34 cellular contexts compared by ENCODE assay signal in genomic region chr20:12596863-12597262, GRCh38.
"Had no signal": no experiment of that assay in that cellular context is flagged by ENCODE, and none has a peak within 500 bp of the region (broad histone marks: within the 10 kb centered on the region; RNA-seq: fewer than 3 reads in every experiment).

No MANE protein-coding gene starts in this region.

- H3K9me3 Mint-ChIP-seq: activated CD4-positive, alpha-beta T cell treated with anti-CD3 and anti-CD28 coated beads, Interleukin-2, amount 10 ng/mL, durations not matched to agents 24 days and 14 days; activated naive CD4-positive, alpha-beta T cell treated with anti-CD3 and anti-CD28 coated beads, Interleukin-2, amount 50 U/mL, for 24 hours; activated naive CD8-positive, alpha-beta T cell treated with anti-CD3 and anti-CD28 coated beads for 36 hours had no signal

- H3K4me1 Mint-ChIP-seq: activated CD4-positive, alpha-beta T cell treated with anti-CD3 and anti-CD28 coated beads for 36 hours; activated CD4-positive, alpha-beta T cell treated with anti-CD3 and anti-CD28 coated beads, Interleukin-2, amount 10 ng/mL, durations not matched to agents 24 days and 14 days; activated CD8-positive, alpha-beta memory T cell treated with anti-CD3 and anti-CD28 coated beads, Interleukin-2, amount 10 ng/mL, durations not matched to agents 7 days and 5 days; activated naive CD4-positive, alpha-beta T cell treated with anti-CD3 and anti-CD28 coated beads, Interleukin-2, amount 50 U/mL, for 24 hours; activated naive CD8-positive, alpha-beta T cell treated with anti-CD3 and anti-CD28 coated beads for 36 hours; activated naive CD8-positive, alpha-beta T cell treated with anti-CD3 and anti-CD28 coated beads, Interleukin-2, amount 50 U/mL, for 24 hours had no signal

- H3K27me3 Mint-ChIP-seq: activated CD4-positive, alpha-beta memory T cell treated with anti-CD3 and anti-CD28 coated beads for 36 hours; activated CD4-positive, alpha-beta T cell treated with anti-CD3 and anti-CD28 coated beads for 36 hours; activated CD4-positive, alpha-beta T cell treated with anti-CD3 and anti-CD28 coated beads, Interleukin-2, amount 10 ng/mL, durations not matched to agents 24 days and 14 days; activated CD8-positive, alpha-beta memory T cell treated with anti-CD3 and anti-CD28 coated beads, Interleukin-2, amount 10 ng/mL, durations not matched to agents 7 days and 5 days; activated naive CD4-positive, alpha-beta T cell treated with anti-CD3 and anti-CD28 coated beads, Interleukin-2, amount 50 U/mL, for 24 hours; activated naive CD8-positive, alpha-beta T cell treated with anti-CD3 and anti-CD28 coated beads for 36 hours; activated naive CD8-positive, alpha-beta T cell treated with anti-CD3 and anti-CD28 coated beads, Interleukin-2, amount 50 U/mL, for 24 hours; effector memory CD8-positive, alpha-beta T cell had no signal

- ATAC-seq: activated CD4-positive, alpha-beta T cell treated with anti-CD3 and anti-CD28 coated beads for 36 hours; activated CD8-positive, alpha-beta memory T cell treated with anti-CD3 and anti-CD28 coated beads, Interleukin-2, amount 10 ng/mL, durations not matched to agents 7 days and 5 days; activated CD8-positive, alpha-beta T cell treated with anti-CD3 and anti-CD28 coated beads, Interleukin-2, amount 10 ng/mL, durations not matched to agents 7 days and 5 days; activated naive CD8-positive, alpha-beta T cell treated with anti-CD3 and anti-CD28 coated beads, Interleukin-2, amount 50 U/mL, for 24 hours; body of pancreas; effector memory CD8-positive, alpha-beta T cell; gastroesophageal sphincter; heart right ventricle had no signal

- H3K4me1 ChIP-seq: adrenal gland, esophagus squamous epithelium, gastroesophageal sphincter, heart right ventricle had no signal

- H3K36me3 Mint-ChIP-seq: activated CD4-positive, alpha-beta memory T cell treated with anti-CD3 and anti-CD28 coated beads for 36 hours; activated CD8-positive, alpha-beta memory T cell treated with anti-CD3 and anti-CD28 coated beads, Interleukin-2, amount 10 ng/mL, durations not matched to agents 7 days and 5 days; activated naive CD4-positive, alpha-beta T cell treated with anti-CD3 and anti-CD28 coated beads, Interleukin-2, amount 50 U/mL, for 24 hours; activated naive CD8-positive, alpha-beta T cell treated with anti-CD3 and anti-CD28 coated beads for 36 hours had no signal

- H3K4me3 Mint-ChIP-seq: activated CD4-positive, alpha-beta memory T cell treated with anti-CD3 and anti-CD28 coated beads for 36 hours; activated CD4-positive, alpha-beta T cell treated with anti-CD3 and anti-CD28 coated beads for 36 hours; activated CD4-positive, alpha-beta T cell treated with anti-CD3 and anti-CD28 coated beads, Interleukin-2, amount 10 ng/mL, durations not matched to agents 24 days and 14 days; activated CD8-positive, alpha-beta memory T cell treated with anti-CD3 and anti-CD28 coated beads, Interleukin-2, amount 10 ng/mL, durations not matched to agents 7 days and 5 days; activated CD8-positive, alpha-beta T cell treated with anti-CD3 and anti-CD28 coated beads, Interleukin-2, amount 10 ng/mL, durations not matched to agents 7 days and 5 days; activated naive CD4-positive, alpha-beta T cell treated with anti-CD3 and anti-CD28 coated beads for 36 hours; activated naive CD4-positive, alpha-beta T cell treated with anti-CD3 and anti-CD28 coated beads, Interleukin-2, amount 50 U/mL, for 24 hours; activated naive CD8-positive, alpha-beta T cell treated with anti-CD3 and anti-CD28 coated beads for 36 hours; activated naive CD8-positive, alpha-beta T cell treated with anti-CD3 and anti-CD28 coated beads, Interleukin-2, amount 50 U/mL, for 24 hours; activated T-helper 1 cell treated with anti-CD3 and anti-CD28 coated beads, Interleukin-12 subunit alpha, Interleukin-12 subunit beta, Interleukin-2, Interleukin-4 antibody, amounts not matched to agents 30 ng/mL and 10 ng/mL and 1 ng/mL, durations not matched to agents 14 hours and 24 hours and 36 hours; effector memory CD8-positive, alpha-beta T cell had no signal

- H3K4me3 ChIP-seq: adrenal gland, body of pancreas, esophagus squamous epithelium, gastroesophageal sphincter, heart right ventricle had no signal

- H3K9me3 ChIP-seq: adrenal gland, body of pancreas, esophagus squamous epithelium, gastroesophageal sphincter, heart right ventricle had no signal

- DNase-seq: activated CD4-positive, alpha-beta memory T cell treated with anti-CD3 and anti-CD28 coated beads for 36 hours; activated CD4-positive, alpha-beta T cell treated with anti-CD3 and anti-CD28 coated beads for 36 hours; activated CD4-positive, alpha-beta T cell treated with anti-CD3 and anti-CD28 coated beads, Interleukin-2, amount 10 ng/mL, durations not matched to agents 24 days and 14 days; activated CD4-positive, CD25-positive, alpha-beta regulatory T cell; activated CD4-positive, CD25-positive, alpha-beta regulatory T cell treated with anti-CD3 and anti-CD28 coated beads, Interleukin-2, amount 50 U/mL, for 72 hours; activated CD8-positive, alpha-beta memory T cell treated with anti-CD3 and anti-CD28 coated beads, Interleukin-2, amount 10 ng/mL, durations not matched to agents 7 days and 5 days; activated CD8-positive, alpha-beta memory T cell treated with anti-CD3 and anti-CD28 coated beads, Interleukin-2, amount 50 U/mL, for 4 hours; activated CD8-positive, alpha-beta T cell treated with anti-CD3 and anti-CD28 coated beads, Interleukin-2, amount 10 ng/mL, durations not matched to agents 7 days and 5 days; activated effector memory CD4-positive, alpha-beta T cell treated with anti-CD3 and anti-CD28 coated beads, Interleukin-2, amount 50 U/mL, for 16 hours; activated naive CD4-positive, alpha-beta T cell treated with anti-CD3 and anti-CD28 coated beads for 36 hours; activated naive CD8-positive, alpha-beta T cell treated with anti-CD3 and anti-CD28 coated beads for 36 hours; activated naive CD8-positive, alpha-beta T cell treated with anti-CD3 and anti-CD28 coated beads, Interleukin-2, amount 50 U/mL, for 24 hours; activated T-cell treated with anti-CD3 and anti-CD28 coated beads, Interleukin-2, amount 50 U/mL, for 1 hour; activated T-cell treated with anti-CD3 and anti-CD28 coated beads, Interleukin-2, amount 50 U/mL, for 48 hours; adrenal gland; amygdala; aorta; body of pancreas; caudate nucleus; cortex of kidney; dermis blood vessel endothelial cell; effector CD4-positive, alpha-beta T cell; effector memory CD8-positive, alpha-beta T cell; esophagus squamous epithelium; foreskin melanocyte; heart right ventricle; T-helper 2 cell had no signal

- H3K27me3 ChIP-seq: adrenal gland, body of pancreas, esophagus squamous epithelium, gastroesophageal sphincter, heart right ventricle had no signal

- H3K27ac Mint-ChIP-seq: activated CD4-positive, alpha-beta memory T cell treated with anti-CD3 and anti-CD28 coated beads for 36 hours; activated CD4-positive, alpha-beta T cell treated with anti-CD3 and anti-CD28 coated beads for 36 hours; activated CD4-positive, alpha-beta T cell treated with anti-CD3 and anti-CD28 coated beads, Interleukin-2, amount 10 ng/mL, durations not matched to agents 24 days and 14 days; activated CD8-positive, alpha-beta memory T cell treated with anti-CD3 and anti-CD28 coated beads, Interleukin-2, amount 10 ng/mL, durations not matched to agents 7 days and 5 days; activated CD8-positive, alpha-beta T cell treated with anti-CD3 and anti-CD28 coated beads, Interleukin-2, amount 10 ng/mL, durations not matched to agents 7 days and 5 days; activated naive CD4-positive, alpha-beta T cell treated with anti-CD3 and anti-CD28 coated beads for 36 hours; activated naive CD4-positive, alpha-beta T cell treated with anti-CD3 and anti-CD28 coated beads, Interleukin-2, amount 50 U/mL, for 24 hours; activated naive CD8-positive, alpha-beta T cell treated with anti-CD3 and anti-CD28 coated beads for 36 hours; activated naive CD8-positive, alpha-beta T cell treated with anti-CD3 and anti-CD28 coated beads, Interleukin-2, amount 50 U/mL, for 24 hours; activated T-helper 1 cell treated with anti-CD3 and anti-CD28 coated beads, Interleukin-12 subunit alpha, Interleukin-12 subunit beta, Interleukin-2, Interleukin-4 antibody, amounts not matched to agents 30 ng/mL and 10 ng/mL and 1 ng/mL, durations not matched to agents 14 hours and 24 hours and 36 hours; activated T-helper 2 cell treated with anti-CD3 and anti-CD28 coated beads, Interferon-gamma antibody, Interleukin-2, Interleukin-4, amounts not matched to agents 10 μg/mL and 5 μg/mL and 100 μg/mL, durations not matched to agents 14 hours and 24 hours and 36 hours; effector memory CD8-positive, alpha-beta T cell had no signal

- FAIRE-seq: colon, endothelial cell of umbilical vein had no signal

- H3K27ac ChIP-seq: adrenal gland, body of pancreas, epithelial cell of prostate, esophagus squamous epithelium, gastroesophageal sphincter, heart right ventricle had no signal

- H3K36me3 ChIP-seq: adrenal gland, esophagus squamous epithelium, gastroesophageal sphincter, heart right ventricle had no signal
